In the genomic region with DNA sequence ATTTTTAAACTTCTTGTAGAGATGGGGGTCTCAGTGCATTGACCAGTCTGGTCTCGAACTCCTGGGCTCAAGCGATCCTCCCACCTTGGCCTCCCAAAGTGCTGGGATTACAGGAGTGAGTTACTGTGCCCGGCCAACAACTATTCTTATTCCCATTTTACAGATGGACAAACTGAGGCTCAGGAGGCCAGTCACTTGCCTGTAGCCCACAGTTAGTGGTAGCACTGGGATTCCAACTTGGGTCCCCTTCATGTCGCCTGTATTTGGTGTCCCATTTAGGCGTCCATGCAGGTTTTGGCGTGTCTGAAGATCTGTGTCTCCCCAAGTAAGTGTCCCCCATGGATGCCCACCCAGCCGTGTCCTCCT, we compare ENCODE assay signal across 1 cellular context.
A peak's percentile ranks its signal among the peaks of the same experiment; 100 is the strongest.
TF ChIP-seq lines count a peak whose summit lies in the region.

No MANE protein-coding gene starts in this region.

TF ChIP-seq in K562, 482 proteins besides CTCF, POLR2A, EP300 and RAD21 (continued from another document):
- TF ChIP-seq, protein P1, sequence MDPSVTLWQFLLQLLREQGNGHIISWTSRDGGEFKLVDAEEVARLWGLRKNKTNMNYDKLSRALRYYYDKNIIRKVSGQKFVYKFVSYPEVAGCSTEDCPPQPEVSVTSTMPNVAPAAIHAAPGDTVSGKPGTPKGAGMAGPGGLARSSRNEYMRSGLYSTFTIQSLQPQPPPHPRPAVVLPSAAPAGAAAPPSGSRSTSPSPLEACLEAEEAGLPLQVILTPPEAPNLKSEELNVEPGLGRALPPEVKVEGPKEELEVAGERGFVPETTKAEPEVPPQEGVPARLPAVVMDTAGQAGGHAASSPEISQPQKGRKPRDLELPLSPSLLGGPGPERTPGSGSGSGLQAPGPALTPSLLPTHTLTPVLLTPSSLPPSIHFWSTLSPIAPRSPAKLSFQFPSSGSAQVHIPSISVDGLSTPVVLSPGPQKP (CRISPR knock-in tag; IDR thresholded peaks at IDR 0.05) = no peak
- TF ChIP-seq ZNF77 (CRISPR knock-in tag; IDR thresholded peaks at IDR 0.05) (no peak), HDAC2 (IDR thresholded peaks at IDR 0.05) (peak; percentile 67), PML (IDR thresholded peaks at IDR 0.05; ENCODE audit: low read length) (no peak), SRSF3 (IDR thresholded peaks at IDR 0.05; ENCODE audit: insufficient read depth, low read length) (no peak), CBX8 (IDR thresholded peaks at IDR 0.05; ENCODE audit: borderline replicate concordance, extremely low read depth, low read depth, low read length, poor library complexity, severe bottlenecking) (no peak), XRCC3 (IDR thresholded peaks at IDR 0.05) (no peak), NFE2L1 (tag; IDR thresholded peaks at IDR 0.05; ENCODE audit: borderline replicate concordance, low read depth) (no peak), CBX1 (IDR thresholded peaks at IDR 0.05; ENCODE audit: low read depth) (peak; percentile 70; the same call in 1 of the 2 replicates), CBX2 (IDR thresholded peaks at IDR 0.05; ENCODE audit: insufficient read depth, low read length, poor library complexity, severe bottlenecking) (no peak), SMAD2 (IDR thresholded peaks at IDR 0.05; ENCODE audit: low read depth, low read length) (no peak)
- TF ChIP-seq, protein P2, sequence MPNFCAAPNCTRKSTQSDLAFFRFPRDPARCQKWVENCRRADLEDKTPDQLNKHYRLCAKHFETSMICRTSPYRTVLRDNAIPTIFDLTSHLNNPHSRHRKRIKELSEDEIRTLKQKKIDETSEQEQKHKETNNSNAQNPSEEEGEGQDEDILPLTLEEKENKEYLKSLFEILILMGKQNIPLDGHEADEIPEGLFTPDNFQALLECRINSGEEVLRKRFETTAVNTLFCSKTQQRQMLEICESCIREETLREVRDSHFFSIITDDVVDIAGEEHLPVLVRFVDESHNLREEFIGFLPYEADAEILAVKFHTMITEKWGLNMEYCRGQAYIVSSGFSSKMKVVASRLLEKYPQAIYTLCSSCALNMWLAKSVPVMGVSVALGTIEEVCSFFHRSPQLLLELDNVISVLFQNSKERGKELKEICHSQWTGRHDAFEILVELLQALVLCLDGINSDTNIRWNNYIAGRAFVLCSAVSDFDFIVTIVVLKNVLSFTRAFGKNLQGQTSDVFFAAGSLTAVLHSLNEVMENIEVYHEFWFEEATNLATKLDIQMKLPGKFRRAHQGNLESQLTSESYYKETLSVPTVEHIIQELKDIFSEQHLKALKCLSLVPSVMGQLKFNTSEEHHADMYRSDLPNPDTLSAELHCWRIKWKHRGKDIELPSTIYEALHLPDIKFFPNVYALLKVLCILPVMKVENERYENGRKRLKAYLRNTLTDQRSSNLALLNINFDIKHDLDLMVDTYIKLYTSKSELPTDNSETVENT (CRISPR knock-in tag; IDR thresholded peaks at IDR 0.05) = no peak
- TF ChIP-seq, protein P3, sequence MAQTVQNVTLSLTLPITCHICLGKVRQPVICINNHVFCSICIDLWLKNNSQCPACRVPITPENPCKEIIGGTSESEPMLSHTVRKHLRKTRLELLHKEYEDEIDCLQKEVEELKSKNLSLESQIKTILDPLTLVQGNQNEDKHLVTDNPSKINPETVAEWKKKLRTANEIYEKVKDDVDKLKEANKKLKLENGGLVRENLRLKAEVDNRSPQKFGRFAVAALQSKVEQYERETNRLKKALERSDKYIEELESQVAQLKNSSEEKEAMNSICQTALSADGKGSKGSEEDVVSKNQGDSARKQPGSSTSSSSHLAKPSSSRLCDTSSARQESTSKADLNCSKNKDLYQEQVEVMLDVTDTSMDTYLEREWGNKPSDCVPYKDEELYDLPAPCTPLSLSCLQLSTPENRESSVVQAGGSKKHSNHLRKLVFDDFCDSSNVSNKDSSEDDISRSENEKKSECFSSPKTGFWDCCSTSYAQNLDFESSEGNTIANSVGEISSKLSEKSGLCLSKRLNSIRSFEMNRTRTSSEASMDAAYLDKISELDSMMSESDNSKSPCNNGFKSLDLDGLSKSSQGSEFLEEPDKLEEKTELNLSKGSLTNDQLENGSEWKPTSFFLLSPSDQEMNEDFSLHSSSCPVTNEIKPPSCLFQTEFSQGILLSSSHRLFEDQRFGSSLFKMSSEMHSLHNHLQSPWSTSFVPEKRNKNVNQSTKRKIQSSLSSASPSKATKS (CRISPR knock-in tag; IDR thresholded peaks at IDR 0.05) = no peak
